Comparison of ENCODE assay signal across 17 cellular contexts in the genomic region with DNA sequence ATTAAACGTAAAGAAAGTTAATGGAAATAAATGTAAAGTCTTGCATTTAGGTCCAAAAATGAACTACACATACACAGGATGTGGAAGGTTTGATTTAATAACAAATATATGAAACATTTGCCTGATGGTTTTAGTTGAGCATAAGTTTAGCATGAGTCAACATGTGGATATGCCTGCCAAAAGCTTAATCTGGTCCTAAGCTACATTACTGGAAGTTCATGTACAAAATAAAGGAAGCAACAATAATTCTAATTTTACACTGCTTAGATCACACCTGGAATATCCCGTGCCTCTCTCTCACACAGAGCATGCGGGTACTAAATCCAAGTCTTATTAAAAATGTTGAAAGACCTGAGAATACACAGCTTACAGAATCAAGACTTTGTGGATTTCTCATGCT.
DNase-seq lines count a peak whose midpoint lies in the region; ATAC-seq lines count a peak whose summit lies in the region.
"Had no signal": no experiment of that assay in that cellular context is flagged by ENCODE, and none has a peak within 500 bp of the region (broad histone marks: within the 10 kb centered on the region; RNA-seq: fewer than 3 reads in every experiment).

No MANE protein-coding gene starts in this region.

- no peaks in the 10 kb centered on the region for H3K36me3 Mint-ChIP-seq in T-helper 2 cell treated with Interferon-gamma antibody and Interleukin-4, amounts not matched to agents 5 μg/mL and 100 μg/mL, for 36 hours (ENCODE audit: low read depth)
- H3K36me3 Mint-ChIP-seq: activated naive CD4-positive, alpha-beta T cell treated with anti-CD3 and anti-CD28 coated beads, Interleukin-2, amount 10 ng/mL, durations not matched to agents 7 days and 5 days had no signal

- H3K4me3 Mint-ChIP-seq in T-helper 2 cell treated with Interferon-gamma antibody and Interleukin-4, amounts not matched to agents 5 μg/mL and 100 μg/mL, for 36 hours, result no peak overlapping the region
- H3K4me3 Mint-ChIP-seq: activated naive CD4-positive, alpha-beta T cell treated with anti-CD3 and anti-CD28 coated beads, Interleukin-2, amount 10 ng/mL, durations not matched to agents 7 days and 5 days; B cell had no signal

- ATAC-seq in left ventricle myocardium superior (peak; percentile 62), Right ventricle myocardium inferior (no peak)
- ATAC-seq: Panc1 had no signal

- H3K27ac Mint-ChIP-seq in T-helper 2 cell treated with Interferon-gamma antibody and Interleukin-4, amounts not matched to agents 5 μg/mL and 100 μg/mL, for 36 hours, result no peak overlapping the region
- H3K27ac Mint-ChIP-seq: activated naive CD4-positive, alpha-beta T cell treated with anti-CD3 and anti-CD28 coated beads, Interleukin-2, amount 10 ng/mL, durations not matched to agents 7 days and 5 days; B cell had no signal

- intact Hi-C loops in left ventricle myocardium superior (cut with micrococcal nuclease), result no loop called here
- intact Hi-C loops in Right ventricle myocardium inferior (cut with DNase I), result no loop called here

- H3K4me1 Mint-ChIP-seq in T-helper 2 cell treated with Interferon-gamma antibody and Interleukin-4, amounts not matched to agents 5 μg/mL and 100 μg/mL, for 36 hours (ENCODE audit: low read depth), result no peaks in the 10 kb centered on the region
- H3K4me1 Mint-ChIP-seq: activated naive CD4-positive, alpha-beta T cell treated with anti-CD3 and anti-CD28 coated beads, Interleukin-2, amount 10 ng/mL, durations not matched to agents 7 days and 5 days; B cell had no signal

- H3K27ac ChIP-seq in substantia nigra (ENCODE audit: low read depth, low read length, poor library complexity, severe bottlenecking), result no peak overlapping the region
- H3K27ac ChIP-seq: transverse colon had no signal

- peaks cover 30% of the 10 kb centered on the region for H3K27me3 Mint-ChIP-seq in T-helper 2 cell treated with Interferon-gamma antibody and Interleukin-4, amounts not matched to agents 5 μg/mL and 100 μg/mL, for 36 hours (ENCODE audit: low read depth)
- H3K27me3 Mint-ChIP-seq: activated naive CD4-positive, alpha-beta T cell treated with anti-CD3 and anti-CD28 coated beads, Interleukin-2, amount 10 ng/mL, durations not matched to agents 7 days and 5 days; B cell had no signal

- H3K9me3 Mint-ChIP-seq in T-helper 2 cell treated with Interferon-gamma antibody and Interleukin-4, amounts not matched to agents 5 μg/mL and 100 μg/mL, for 36 hours, result no peaks in the 10 kb centered on the region
- H3K9me3 Mint-ChIP-seq: activated naive CD4-positive, alpha-beta T cell treated with anti-CD3 and anti-CD28 coated beads, Interleukin-2, amount 10 ng/mL, durations not matched to agents 7 days and 5 days had no signal

- DNase-seq in left ventricle myocardium superior, result no peak
- DNase-seq in Right ventricle myocardium inferior (ENCODE audit: missing footprints), result no peak
- peak; percentile 65 for DNase-seq in astrocyte of the hippocampus (ENCODE audit: low read depth, low spot score)
- DNase-seq in glomerular visceral epithelial cell (ENCODE audit: extremely low spot score), result peak; percentile 21
- DNase-seq in NCI-H345 (lab: John Stamatoyannopoulos, UW), result no peak
- DNase-seq in RPMI8226, result no peak
- DNase-seq in substantia nigra (lab: John Stamatoyannopoulos, UW), result no peak
- no peak for DNase-seq in T-helper 2 cell treated with Interferon-gamma antibody and Interleukin-4, amounts not matched to agents 5 μg/mL and 100 μg/mL, for 36 hours (ENCODE audit: low spot score)
- DNase-seq: activated CD8-positive, alpha-beta memory T cell treated with anti-CD3 and anti-CD28 coated beads for 24 hours; activated naive CD4-positive, alpha-beta T cell treated with anti-CD3 and anti-CD28 coated beads, Interleukin-2, amount 10 ng/mL, durations not matched to agents 7 days and 5 days; effector CD8-positive, alpha-beta T cell; mucosa of descending colon; NCI-H2227 treated with DMSO at 0.1 percent for 48 hours; retina; transverse colon had no signal

Comparison
In these comparisons a context has a peak if more than half of its experiments do, and no peak if none do; other contexts are left out.
1. DNase-seq: peak in astrocyte of the hippocampus (single experiment) and glomerular visceral epithelial cell (single experiment); none in left ventricle myocardium superior (single experiment), Right ventricle myocardium inferior (single experiment), NCI-H345 (single experiment), RPMI8226 (single experiment), substantia nigra (0 of 49) and T-helper 2 cell treated with Interferon-gamma antibody and Interleukin-4, amounts not matched to agents 5 μg/mL and 100 μg/mL, for 36 hours (single experiment).